34 cellular contexts compared by ENCODE assay signal in genomic region chr6:100862063-100862462, GRCh38.
"Had no signal": no experiment of that assay in that cellular context is flagged by ENCODE, and none has a peak within 500 bp of the region (broad histone marks: within the 10 kb centered on the region; RNA-seq: fewer than 3 reads in every experiment).

No MANE protein-coding gene starts in this region.

- DNase-seq: Kasumi-1, MG63, MM.1S, NCI-H1048, NCI-H1092, NCI-H1092 treated with DMSO at 0.1 percent for 48 hours, NCI-H1105, NCI-H1105 treated with DMSO at 0.1 percent for 48 hours, NCI-H1417, NCI-H1417 treated with DMSO at 0.1 percent for 48 hours, NCI-H1436, NCI-H1436 treated with DMSO at 0.1 percent for 48 hours, NCI-H146, NCI-H1694, NCI-H1694 treated with DMSO at 0.1 percent for 48 hours, NCI-H187, NCI-H187 treated with DMSO at 0.1 percent for 48 hours, NCI-H1930, NCI-H2029, NCI-H2029 treated with DMSO at 0.1 percent for 48 hours, NCI-H2081, NCI-H2081 treated with DMSO at 0.1 percent for 48 hours, NCI-H2107, NCI-H2171, NCI-H2171 treated with DMSO at 0.1 percent for 48 hours, NCI-H2227 treated with DMSO at 0.1 percent for 48 hours, NCI-H226, NCI-H345, NCI-H446, NCI-H446 treated with DMSO at 0.1 percent for 48 hours, NCI-H510A, NCI-H510A treated with DMSO at 0.1 percent for 48 hours, NCI-H524, NCI-H524 treated with DMSO at 0.1 percent for 48 hours had no signal

- H3K4me3 ChIP-seq: MG63 had no signal

- H3K27me3 ChIP-seq: MG63 had no signal
